Comparison of ENCODE assay signal across 15 cellular contexts in genomic region chr11:106390078-106390477, GRCh38.
DNase-seq lines count a peak whose midpoint lies in the region; ATAC-seq and TF ChIP-seq lines count a peak whose summit lies in the region.
"Had no signal": no experiment of that assay in that cellular context is flagged by ENCODE, and none has a peak within 500 bp of the region (broad histone marks: within the 10 kb centered on the region; RNA-seq: fewer than 3 reads in every experiment).

No MANE protein-coding gene starts in this region.

- WGBS in hepatocyte (ENCODE audit: low lambda C conversion rate, missing lambda C conversion rate), result 98% methylated on average over 3 of the region's 3 CpGs
- no CpG with 5 or more reads among the region's 3 CpGs for WGBS in trophoblast cell (ENCODE audit: extremely low coverage, insufficient coverage, insufficient read length)

- POLR2A ChIA-PET in OCI-LY7 (lab: Charles Lee), result no interaction called here

- no peaks in the 10 kb centered on the region for H3K4me1 Mint-ChIP-seq in immature natural killer cell

- peak overlapping the region; percentile 99 for H2AK5ac ChIP-seq in trophoblast cell (ENCODE audit: low read length)

- no peak for TF ChIP-seq CTCF in RWPE2 (IDR thresholded peaks at IDR 0.05; ENCODE audit: poor library complexity, severe bottlenecking)
- no peak for TF ChIP-seq CTCF in hepatocyte (IDR thresholded peaks at IDR 0.05; ENCODE audit: poor library complexity)
- TF ChIP-seq CTCF in OCI-LY7 (conservative IDR thresholded peaks at IDR 0.05; ENCODE audit: low read length), result no peak
- no peak for TF ChIP-seq CTCF in uterus (IDR thresholded peaks at IDR 0.05)

- peak overlapping the region; percentile 94 for H4K91ac ChIP-seq in trophoblast cell (ENCODE audit: low read depth, low read length)

- no peaks in the 10 kb centered on the region for H3K79me2 ChIP-seq in ACC112 (ENCODE audit: control insufficient read depth, insufficient read depth, low read length, unreplicated experiment)
- H3K79me2 ChIP-seq in hepatocyte, result no peaks in the 10 kb centered on the region
- H3K79me2 ChIP-seq in trophoblast cell (ENCODE audit: control insufficient read depth, insufficient read depth, low read length, poor library complexity), result no peaks in the 10 kb centered on the region
- no peaks in the 10 kb centered on the region for H3K79me2 ChIP-seq in OCI-LY7 (ENCODE audit: insufficient read depth, low read depth, low read length)

- H3K79me1 ChIP-seq in trophoblast cell (ENCODE audit: low read length), result peaks cover 6% of the 10 kb centered on the region

- H3K9me3 ChIP-seq in RWPE2 (ENCODE audit: severe bottlenecking) (no peaks in the 10 kb centered on the region), hepatocyte (ENCODE audit: low read depth) (no peaks in the 10 kb centered on the region), trophoblast cell (ENCODE audit: insufficient read depth, low read depth, low read length) (no peaks in the 10 kb centered on the region), OCI-LY7 (ENCODE audit: low read length) (no peaks in the 10 kb centered on the region), uterus (no peaks in the 10 kb centered on the region)
- H3K9me3 ChIP-seq: BE2C had no signal

- peaks cover 6 to 41% (median 10%) of the 10 kb centered on the region in 6 donors for H3K9me3 Mint-ChIP-seq in immature natural killer cell

- no peak for DNase-seq in RWPE2 (ENCODE audit: low spot score)
- DNase-seq in hepatocyte (ENCODE audit: low spot score), result no peak
- no peak for DNase-seq in trophoblast cell
- DNase-seq in NCI-H2081 treated with DMSO at 0.1 percent for 48 hours (lab: John Stamatoyannopoulos, UW), result no peak
- DNase-seq in OCI-LY7 (ENCODE audit: low spot score), result no peak
- DNase-seq in uterus, result no peak
- DNase-seq in immature natural killer cell, result no peak
- DNase-seq: BE2C; CD8-positive, alpha-beta T cell; COR-L47; DND-41; GDM1 had no signal

- peak overlapping the region; percentile 41 for H3K27ac ChIP-seq in ACC112 (ENCODE audit: low read depth, low read length)
- peak overlapping the region; percentile 51 for H3K27ac ChIP-seq in RWPE2 (ENCODE audit: poor library complexity, severe bottlenecking)
- peak overlapping the region; percentile 2 for H3K27ac ChIP-seq in hepatocyte
- peak overlapping the region; percentile 81 for H3K27ac ChIP-seq in trophoblast cell (ENCODE audit: low read depth, low read length)
- no peak overlapping the region for H3K27ac ChIP-seq in OCI-LY7 (ENCODE audit: low read depth, low read length, poor library complexity, severe bottlenecking)
- no peak overlapping the region for H3K27ac ChIP-seq in uterus
- H3K27ac ChIP-seq: C4-2B had no signal

- H3K9me2 ChIP-seq in hepatocyte (replicated peaks; ENCODE audit: insufficient read depth), result no peaks in the 10 kb centered on the region
- no peaks in the 10 kb centered on the region for H3K9me2 ChIP-seq in OCI-LY7 (ENCODE audit: insufficient read depth, low read length)

- H4K12ac ChIP-seq in trophoblast cell (ENCODE audit: low read depth, low read length), result no peak overlapping the region

- H3K4ac ChIP-seq in trophoblast cell (ENCODE audit: low read depth, low read length), result peak overlapping the region; percentile 52

- H3K4me1 ChIP-seq in ACC112 (ENCODE audit: control insufficient read depth, insufficient read depth, low read length, unreplicated experiment) (peaks cover 44% of the 10 kb centered on the region), RWPE2 (ENCODE audit: insufficient read depth, poor library complexity, severe bottlenecking) (peaks cover 36% of the 10 kb centered on the region), hepatocyte (ENCODE audit: insufficient read depth) (peaks cover 3% of the 10 kb centered on the region), trophoblast cell (ENCODE audit: control insufficient read depth in 1 of 2, insufficient read depth in 2 of 2, low read length in 2 of 2) (peaks cover 7 to 10% of the 10 kb centered on the region in 2 experiments), OCI-LY7 (ENCODE audit: insufficient read depth, low read length, poor library complexity, severe bottlenecking) (no peaks in the 10 kb centered on the region), uterus (no peaks in the 10 kb centered on the region)
- H3K4me1 ChIP-seq: BE2C had no signal

- H3K27me3 Mint-ChIP-seq in immature natural killer cell (ENCODE audit: low read depth in 3 of 3), result no peaks in the 10 kb centered on the region

- no peak overlapping the region for H3K4me3 Mint-ChIP-seq in immature natural killer cell
- H3K4me3 Mint-ChIP-seq: CD8-positive, alpha-beta T cell had no signal

- H4K20me1 ChIP-seq in hepatocyte (ENCODE audit: insufficient read depth, poor library complexity, severe bottlenecking), result no peaks in the 10 kb centered on the region
- H4K20me1 ChIP-seq in OCI-LY7 (ENCODE audit: insufficient read depth, low read length), result no peaks in the 10 kb centered on the region

- intact Hi-C loops in OCI-LY7 (cut with micrococcal nuclease; ENCODE audit: unreplicated experiment) (no loop called here), uterus (cut with DNase I; ENCODE audit: low total_unique reads) (no loop called here)

- no peak overlapping the region for H3K23ac ChIP-seq in trophoblast cell (ENCODE audit: low read length)

- TF ChIP-seq POLR2A in uterus (IDR thresholded peaks at IDR 0.05), result no peak

- H3K4me2 ChIP-seq in hepatocyte (no peak overlapping the region), trophoblast cell (ENCODE audit: low read length) (no peak overlapping the region), OCI-LY7 (ENCODE audit: low read length) (no peak overlapping the region)

- no peaks in the 10 kb centered on the region for H3K36me3 Mint-ChIP-seq in immature natural killer cell
- H3K36me3 Mint-ChIP-seq: CD8-positive, alpha-beta T cell had no signal

- H3K14ac ChIP-seq in trophoblast cell (ENCODE audit: low read length), result peak overlapping the region; percentile 63

- H2BK5ac ChIP-seq in trophoblast cell (ENCODE audit: low read depth, low read length, poor library complexity), result peak overlapping the region; percentile 90

- BruUV-seq in OCI-LY7 (replicated peaks; lab: Mats Ljungman, UMichigan), result no TSS peak

- no peaks in the 10 kb centered on the region for H3K36me3 ChIP-seq in ACC112 (ENCODE audit: insufficient read depth, low read length)
- H3K36me3 ChIP-seq in RWPE2 (ENCODE audit: low read depth), result no peaks in the 10 kb centered on the region
- H3K36me3 ChIP-seq in hepatocyte (replicated peaks; ENCODE audit: insufficient read depth, low read depth), result no peaks in the 10 kb centered on the region
- H3K36me3 ChIP-seq in trophoblast cell (ENCODE audit: control insufficient read depth in 1 of 2, insufficient read depth in 2 of 2, low read length in 2 of 2), result no peaks in the 10 kb centered on the region
- no peaks in the 10 kb centered on the region for H3K36me3 ChIP-seq in OCI-LY7 (ENCODE audit: insufficient read depth, low read length)
- H3K36me3 ChIP-seq in uterus, result no peaks in the 10 kb centered on the region
- H3K36me3 ChIP-seq: BE2C had no signal

- peak overlapping the region; percentile 87 for H3K18ac ChIP-seq in trophoblast cell (ENCODE audit: low read length)

- H3K27me3 ChIP-seq in ACC112 (ENCODE audit: insufficient read depth, low read length) (no peaks in the 10 kb centered on the region), RWPE2 (ENCODE audit: insufficient read depth, poor library complexity, severe bottlenecking) (no peaks in the 10 kb centered on the region), hepatocyte (no peaks in the 10 kb centered on the region), trophoblast cell (ENCODE audit: insufficient read depth, low read length) (no peaks in the 10 kb centered on the region), uterus (no peaks in the 10 kb centered on the region)
- H3K27me3 ChIP-seq: BE2C had no signal

- peak overlapping the region; percentile 32 for H4K8ac ChIP-seq in trophoblast cell (ENCODE audit: low read depth, low read length)

- H3K9ac ChIP-seq in trophoblast cell (ENCODE audit: low read length), result no peak overlapping the region

- H3K27ac Mint-ChIP-seq in immature natural killer cell, result no peak overlapping the region
- H3K27ac Mint-ChIP-seq: CD8-positive, alpha-beta T cell had no signal

- H2BK12ac ChIP-seq in trophoblast cell (ENCODE audit: low read length), result peak overlapping the region; percentile 99

- CTCF ChIA-PET in OCI-LY7 (lab: Charles Lee; ENCODE audit: unreplicated experiment), result no interaction called here

- peak overlapping the region; percentile 93 for H2BK120ac ChIP-seq in trophoblast cell (ENCODE audit: insufficient read depth, low read length, poor library complexity)

- H2AFZ ChIP-seq in ACC112 (ENCODE audit: low read length, unreplicated experiment), result no peak overlapping the region
- no peak overlapping the region for H2AFZ ChIP-seq in hepatocyte
- H2AFZ ChIP-seq in trophoblast cell (ENCODE audit: insufficient read depth, low read length, poor library complexity), result no peak overlapping the region
- H2AFZ ChIP-seq in OCI-LY7 (ENCODE audit: low read length), result no peak overlapping the region

- no peak overlapping the region for H3K4me3 ChIP-seq in ACC112 (ENCODE audit: low read depth, low read length)
- H3K4me3 ChIP-seq in RWPE2 (ENCODE audit: severe bottlenecking), result no peak overlapping the region
- H3K4me3 ChIP-seq in hepatocyte, result no peak overlapping the region
- H3K4me3 ChIP-seq in trophoblast cell (ENCODE audit: low read depth, low read length), result no peak overlapping the region
- H3K4me3 ChIP-seq in OCI-LY7 (ENCODE audit: low read depth, low read length, poor library complexity, severe bottlenecking), result no peak overlapping the region
- no peak overlapping the region for H3K4me3 ChIP-seq in uterus

- no peak for ATAC-seq in RWPE2 (ENCODE audit: low read depth)
- ATAC-seq: CD8-positive, alpha-beta T cell; HCT116 had no signal

Comparison
In these comparisons a context has a peak if more than half of its experiments do, and no peak if none do; other contexts are left out.
1. H3K27ac ChIP-seq: peak in ACC112 (single experiment), RWPE2 (single experiment), hepatocyte (single experiment) and trophoblast cell (single experiment); none in OCI-LY7 (single experiment) and uterus (0 of 2).